8 cellular contexts compared by ENCODE assay signal in the genomic region with DNA sequence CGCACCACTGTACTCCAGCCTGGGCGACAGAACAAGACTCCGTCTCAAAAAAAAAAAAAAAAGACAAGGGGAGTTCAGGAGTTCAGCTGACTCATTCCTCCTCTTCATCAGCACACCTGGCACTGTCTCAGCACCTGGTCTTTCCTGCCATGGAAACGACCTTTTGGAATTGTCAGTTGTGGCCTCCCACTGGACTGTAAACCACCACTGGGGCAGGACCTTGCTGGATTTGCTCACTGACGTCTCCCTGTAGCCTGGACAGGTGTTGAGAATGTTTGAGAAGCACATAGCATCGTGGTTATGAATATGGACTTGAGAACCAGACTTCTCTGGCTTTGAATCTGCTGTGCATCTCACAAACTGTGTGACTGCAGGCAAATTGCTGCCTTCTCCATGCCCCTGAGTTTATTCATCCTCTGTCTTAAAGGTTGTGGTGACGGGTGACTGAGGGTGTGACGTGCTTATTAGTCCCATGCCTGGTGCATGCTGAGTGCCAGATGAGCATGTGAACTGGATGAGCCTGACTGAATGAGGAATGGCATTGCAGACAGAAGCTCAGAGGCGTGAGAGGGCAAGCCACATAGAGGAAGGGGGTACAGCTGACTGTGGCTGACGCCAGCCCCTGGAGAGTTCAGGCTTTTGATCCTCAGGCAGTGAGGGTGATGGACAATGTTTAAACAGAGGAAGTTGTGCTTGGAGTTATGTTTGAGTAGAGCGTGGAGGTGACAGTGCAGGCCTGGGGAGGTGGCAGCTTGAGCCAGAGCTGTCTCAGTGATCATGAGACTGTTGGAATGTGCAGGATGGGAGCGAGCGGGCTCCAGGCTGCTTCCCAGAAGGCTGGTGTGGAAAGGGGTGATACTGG. TPM values are rescaled to one million over a fixed set of nuclear protein-coding genes. Genes with fewer than 3 reads are reported as not detected.
A peak's percentile ranks its signal among the peaks of the same experiment; 100 is the strongest.
DNase-seq lines count a peak whose midpoint lies in the region; ATAC-seq and TF ChIP-seq lines count a peak whose summit lies in the region.

No MANE protein-coding gene starts in this region.

- TF ChIP-seq CTCF in GM06990 (IDR thresholded peaks at IDR 0.05; ENCODE audit: insufficient read depth, low read length, poor library complexity, severe bottlenecking) = no peak
- no peak for TF ChIP-seq CTCF in progenitor cell of endocrine pancreas (IDR thresholded peaks at IDR 0.05; ENCODE audit: unreplicated experiment)
- TF ChIP-seq CTCF in CD8-positive, alpha-beta T cell (IDR thresholded peaks at IDR 0.05) = no peak

- no peak overlapping the region for H3K27ac ChIP-seq in CD8-positive, alpha-beta T cell (ENCODE audit: low read depth, low read length)

- H3K27ac Mint-ChIP-seq in progenitor cell of endocrine pancreas = peak overlapping the region; percentile 97
- no peak overlapping the region for H3K27ac Mint-ChIP-seq in CD8-positive, alpha-beta T cell

- peak; percentile 26 for ATAC-seq in esophagus mucosa
- no peak for ATAC-seq in CD8-positive, alpha-beta T cell

- no peak overlapping the region for H3K4me3 Mint-ChIP-seq in progenitor cell of endocrine pancreas (ENCODE audit: low read depth)
- H3K4me3 Mint-ChIP-seq in CD8-positive, alpha-beta T cell = no peak overlapping the region

- H3K4me1 ChIP-seq in CD8-positive, alpha-beta T cell (ENCODE audit: insufficient read depth, low read length) = peaks cover 27% of the 10 kb centered on the region

- peak; percentile 42 for DNase-seq in GM06990 (ENCODE audit: extremely low read depth, insufficient read length)
- peak; percentile 86 for DNase-seq in RPMI8226
- no peak for DNase-seq in progenitor cell of endocrine pancreas (ENCODE audit: low spot score, unreplicated experiment)
- DNase-seq in superior temporal gyrus (ENCODE audit: extremely low spot score) = no peak
- no peak for DNase-seq in DMS114 treated with DMSO at 0.1 percent for 48 hours (lab: John Stamatoyannopoulos, UW; ENCODE audit: unreplicated experiment)
- no peak for DNase-seq in putamen (ENCODE audit: low spot score)
- no peak for DNase-seq in CD8-positive, alpha-beta T cell

- peaks cover 36% of the 10 kb centered on the region for H3K4me1 Mint-ChIP-seq in progenitor cell of endocrine pancreas (ENCODE audit: low read depth)
- peaks cover 58% of the 10 kb centered on the region for H3K4me1 Mint-ChIP-seq in CD8-positive, alpha-beta T cell (ENCODE audit: low read depth)

- no peaks in the 10 kb centered on the region for H3K36me3 Mint-ChIP-seq in progenitor cell of endocrine pancreas (ENCODE audit: insufficient read depth)
- peaks cover 40% of the 10 kb centered on the region for H3K36me3 Mint-ChIP-seq in CD8-positive, alpha-beta T cell

- no peaks in the 10 kb centered on the region for H3K9me3 Mint-ChIP-seq in progenitor cell of endocrine pancreas (ENCODE audit: low read depth)
- H3K9me3 Mint-ChIP-seq in CD8-positive, alpha-beta T cell = no peaks in the 10 kb centered on the region

- H3K36me3 ChIP-seq in GM06990 (ENCODE audit: control insufficient read depth, insufficient read depth, low read length) = no peaks in the 10 kb centered on the region
- no peaks in the 10 kb centered on the region for H3K36me3 ChIP-seq in CD8-positive, alpha-beta T cell (ENCODE audit: insufficient read depth, low read length)

- H3K9me3 ChIP-seq in CD8-positive, alpha-beta T cell (ENCODE audit: low read length) = no peaks in the 10 kb centered on the region

- no peak overlapping the region for H3K4me3 ChIP-seq in GM06990 (replicated peaks; ENCODE audit: low read depth, low read length)
- no peak overlapping the region for H3K4me3 ChIP-seq in CD8-positive, alpha-beta T cell (ENCODE audit: low read depth, low read length)

- intact Hi-C loops in CD8-positive, alpha-beta T cell (cut with DNase I, micrococcal nuclease) = no loop called here

- CTCF ChIA-PET in CD8-positive, alpha-beta T cell (lab: Charles Lee) = no interaction called here

- no peaks in the 10 kb centered on the region for H3K27me3 Mint-ChIP-seq in progenitor cell of endocrine pancreas
- H3K27me3 Mint-ChIP-seq in CD8-positive, alpha-beta T cell (ENCODE audit: low read depth) = no peaks in the 10 kb centered on the region

- H3K27me3 ChIP-seq in GM06990 (replicated peaks; ENCODE audit: control insufficient read depth, insufficient read depth, low read length) = no peaks in the 10 kb centered on the region
- no peaks in the 10 kb centered on the region for H3K27me3 ChIP-seq in CD8-positive, alpha-beta T cell (ENCODE audit: insufficient read depth, low read length)

- POLR2A ChIA-PET in CD8-positive, alpha-beta T cell (lab: Charles Lee) = no interaction called here

RNA-seq across cellular contexts. Expression of a gene that starts 12.7 kb away (rescaled TPM):
- total RNA-seq in esophagus mucosa (88.2 TPM), progenitor cell of endocrine pancreas (38.2 and 45.3 TPM in 2 replicates)
- total RNA-seq in CD8-positive, alpha-beta T cell = 100 to 1,000 TPM; 166 to 170 TPM

RNA-seq across cellular contexts. Expression of a gene that starts 55.1 kb away (rescaled TPM):
- 13.1 TPM for total RNA-seq in esophagus mucosa
- 23.0 and 25.0 TPM in 2 replicates for total RNA-seq in progenitor cell of endocrine pancreas
- 10 to 100 TPM; 42.6 to 47.0 TPM for total RNA-seq in CD8-positive, alpha-beta T cell

Comparison
In these comparisons a context has a peak if more than half of its experiments do, and no peak if none do; other contexts are left out.
1. DNase-seq: peak in GM06990 (single experiment) and RPMI8226 (single experiment); none in progenitor cell of endocrine pancreas (single experiment), superior temporal gyrus (single experiment), DMS114 treated with DMSO at 0.1 percent for 48 hours (single experiment), putamen (single experiment) and CD8-positive, alpha-beta T cell (0 of 7).